ENCODE assay signal across 8 cellular contexts in the genomic region with DNA sequence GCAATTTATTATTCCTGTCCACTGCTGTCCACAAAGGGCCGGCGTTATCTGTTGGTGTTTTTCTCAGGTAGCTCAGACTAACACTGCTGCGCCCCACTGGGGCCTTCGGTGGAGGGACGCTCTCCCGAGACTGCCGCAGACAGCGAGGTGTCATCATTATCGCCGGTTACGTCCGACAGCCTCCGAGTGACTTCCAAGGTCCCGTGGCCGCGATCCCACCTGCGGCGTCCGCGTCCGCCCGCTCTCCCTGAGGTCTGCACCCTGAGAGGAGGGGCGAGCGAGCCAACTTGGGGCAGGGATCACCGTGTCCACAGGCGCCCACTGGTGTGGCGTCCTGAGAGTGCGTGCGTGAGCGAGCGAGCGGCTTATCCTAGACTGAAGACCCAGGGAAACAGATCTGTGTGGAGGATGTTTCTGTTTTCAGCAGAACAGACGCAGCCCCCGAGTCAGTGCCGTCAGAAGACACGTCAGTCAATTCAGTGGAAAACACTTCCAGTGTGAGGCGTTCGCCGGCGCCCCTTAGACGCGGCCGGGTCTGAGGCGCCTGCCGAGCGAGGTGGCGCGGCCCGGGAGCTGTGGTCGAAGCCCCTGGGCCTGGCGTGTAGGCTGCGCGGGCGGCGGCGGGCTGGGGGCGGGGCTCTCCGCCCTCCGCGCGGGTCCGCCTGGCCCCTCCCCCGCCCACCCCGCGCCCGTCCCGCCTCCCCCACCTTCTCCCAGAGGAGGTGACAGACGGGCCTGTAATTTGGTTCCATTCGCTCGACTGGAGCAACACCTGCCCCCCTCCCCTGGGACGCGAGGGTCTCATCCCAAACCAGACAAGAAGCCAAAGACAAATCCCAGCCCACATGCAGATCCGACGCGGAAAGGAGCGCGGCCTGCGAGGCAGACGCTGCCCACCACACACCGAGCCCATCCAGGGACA. TPM values are rescaled to one million over a fixed set of nuclear protein-coding genes. Genes with fewer than 3 reads are reported as not detected.
DNase-seq lines count a peak whose midpoint lies in the region; ATAC-seq and TF ChIP-seq lines count a peak whose summit lies in the region.

No MANE protein-coding gene starts in this region.

- WGBS in mesodermal cell (ENCODE audit: insufficient coverage in 2 of 2), 2 experiments: 5 to 6% methylated on average over 49 to 60 of the region's 80 CpGs

- H3K27ac Mint-ChIP-seq in type B pancreatic cell: peak overlapping the region; percentile 65

- H3K4me3 ChIP-seq in effector memory CD4-positive, alpha-beta T cell (ENCODE audit: insufficient read depth, low read depth, low read length, poor library complexity, severe bottlenecking): peak overlapping the region; percentile 15
- peak overlapping the region; percentile 39 for H3K4me3 ChIP-seq in mesodermal cell (ENCODE audit: extremely low read depth, insufficient read depth, low read length, poor library complexity, severe bottlenecking)

- no peaks in the 10 kb centered on the region for H3K36me3 Mint-ChIP-seq in type B pancreatic cell

- peak overlapping the region; percentile 87 for H3K4me3 Mint-ChIP-seq in type B pancreatic cell

- H3K27me3 Mint-ChIP-seq in type B pancreatic cell: peaks cover 76% of the 10 kb centered on the region

- no peak overlapping the region for H3K27ac ChIP-seq in effector memory CD4-positive, alpha-beta T cell (ENCODE audit: insufficient read depth, low read length, poor library complexity, severe bottlenecking)
- peak overlapping the region; percentile 79 for H3K27ac ChIP-seq in mesodermal cell (ENCODE audit: low read depth, low read length, severe bottlenecking)

- no peaks in the 10 kb centered on the region for H3K36me3 ChIP-seq in effector memory CD4-positive, alpha-beta T cell (ENCODE audit: control insufficient read depth, insufficient read depth, low read length)
- no peaks in the 10 kb centered on the region for H3K36me3 ChIP-seq in mesodermal cell (ENCODE audit: control insufficient read depth, insufficient read depth, low read length)

- H3K4me1 ChIP-seq in effector memory CD4-positive, alpha-beta T cell (ENCODE audit: control insufficient read depth, insufficient read depth, low read length, poor library complexity, severe bottlenecking): no peaks in the 10 kb centered on the region
- peaks cover 21% of the 10 kb centered on the region for H3K4me1 ChIP-seq in mesodermal cell (ENCODE audit: control insufficient read depth, insufficient read depth, low read length, poor library complexity, severe bottlenecking)

- H3K27me3 ChIP-seq in effector memory CD4-positive, alpha-beta T cell (replicated peaks; ENCODE audit: control insufficient read depth, insufficient read depth, low read length, poor library complexity, severe bottlenecking): peaks cover 10% of the 10 kb centered on the region

- H3K9me3 Mint-ChIP-seq in type B pancreatic cell: no peaks in the 10 kb centered on the region

- DNase-seq in CD1c-positive myeloid dendritic cell (ENCODE audit: extremely low spot score) (peak; percentile 76), NCI-H524 (lab: John Stamatoyannopoulos, UW) (peak; percentile 87 to 93), type B pancreatic cell (ENCODE audit: extremely low spot score, unreplicated experiment) (no peak), NCI-H2107 (lab: John Stamatoyannopoulos, UW) (no peak)
- DNase-seq in effector memory CD4-positive, alpha-beta T cell: no peak

- no peak for TF ChIP-seq CTCF in type B pancreatic cell (conservative IDR thresholded peaks at IDR 0.05)

- no peaks in the 10 kb centered on the region for H3K9me3 ChIP-seq in effector memory CD4-positive, alpha-beta T cell (ENCODE audit: control insufficient read depth, low read length)
- no peaks in the 10 kb centered on the region for H3K9me3 ChIP-seq in mesodermal cell (ENCODE audit: control insufficient read depth, low read length)

- ATAC-seq in HG03432 (IDR thresholded peaks at IDR 0.05; ENCODE audit: unreplicated experiment): no peak
- no peak for ATAC-seq in HG03175 (IDR thresholded peaks at IDR 0.05; ENCODE audit: unreplicated experiment)

- peaks cover 13% of the 10 kb centered on the region for H3K4me1 Mint-ChIP-seq in type B pancreatic cell (ENCODE audit: unreplicated experiment)

RNA-seq across cellular contexts. Expression of a gene that starts 12.6 kb away (rescaled TPM):
- 1.8 TPM for polyA plus RNA-seq in mesodermal cell (2013, experiment 1 of 2)
- polyA plus RNA-seq in mesodermal cell (2013, experiment 2 of 2): 1.1 TPM
- total RNA-seq in type B pancreatic cell (ENCODE audit: low replicate concordance): 0.26 and 1.1 TPM in 2 replicates

RNA-seq across cellular contexts. Expression of a gene that starts 59.8 kb away (rescaled TPM):
- polyA plus RNA-seq in mesodermal cell (2013, experiment 1 of 2): 0.15 TPM
- not detected for polyA plus RNA-seq in mesodermal cell (2013, experiment 2 of 2)
- 0.14 TPM in 1 of 2 replicates, not detected in the other for total RNA-seq in type B pancreatic cell (ENCODE audit: low replicate concordance)

Comparison
In these comparisons a context has a peak if more than half of its experiments do, and no peak if none do; other contexts are left out.
1. DNase-seq: peak in CD1c-positive myeloid dendritic cell (single experiment) and NCI-H524 (2 of 2); none in effector memory CD4-positive, alpha-beta T cell (0 of 3), type B pancreatic cell (single experiment) and NCI-H2107 (single experiment).